10 cellular contexts compared by ENCODE assay signal in genomic region chr3:151445283-151446001, GRCh38.
DNase-seq lines count a peak whose midpoint lies in the region; ATAC-seq and TF ChIP-seq lines count a peak whose summit lies in the region.
"Had no signal": no experiment of that assay in that cellular context is flagged by ENCODE, and none has a peak within 500 bp of the region (broad histone marks: within the 10 kb centered on the region; RNA-seq: fewer than 3 reads in every experiment).

No MANE protein-coding gene starts in this region.

- H3K27me3 ChIP-seq in ACC112 (ENCODE audit: insufficient read depth, low read length): no peaks in the 10 kb centered on the region

- H2AFZ ChIP-seq in ACC112 (ENCODE audit: low read length, unreplicated experiment): peak overlapping the region; percentile 23

- H3K27ac ChIP-seq in ACC112 (ENCODE audit: low read depth, low read length): peak overlapping the region; percentile 52

- ATAC-seq in GM18520 (IDR thresholded peaks at IDR 0.05; ENCODE audit: unreplicated experiment) (no peak), GM18909 (IDR thresholded peaks at IDR 0.05; ENCODE audit: poor library complexity, unreplicated experiment) (no peak)
- ATAC-seq: stimulated activated naive CD8-positive, alpha-beta T cell treated with anti-CD3 and anti-CD28 coated beads, Interleukin-15, amount 100 ng/mL, for 72 hours had no signal

- DNase-seq in HFF-Myc (ENCODE audit: extremely low read depth, low read depth) (peak; percentile 70), SKM-1 treated with dmso at 0.1 percent for 144 hours (lab: John Stamatoyannopoulos, UW; ENCODE audit: unreplicated experiment) (peak; percentile 87), foreskin fibroblast (peak; percentile 93 to 94), NCI-H524 (lab: John Stamatoyannopoulos, UW) (no peak), SW 1271 (lab: John Stamatoyannopoulos, UW) (no peak)
- DNase-seq: hippocampal formation; stimulated activated naive CD8-positive, alpha-beta T cell treated with anti-CD3 and anti-CD28 coated beads, Interleukin-15, amount 100 ng/mL, for 72 hours had no signal

- peak overlapping the region; percentile 39; the same call in 1 of the 2 replicates for H3K4me3 ChIP-seq in ACC112 (ENCODE audit: low read depth, low read length)
- no peak overlapping the region for H3K4me3 ChIP-seq in HFF-Myc (replicated peaks; ENCODE audit: low read depth, low read length)
- H3K4me3 ChIP-seq in foreskin fibroblast (ENCODE audit: low read depth in 1 of 2, low read length in 2 of 2): no peak overlapping the region

- TF ChIP-seq CTCF in HFF-Myc (IDR thresholded peaks at IDR 0.05; ENCODE audit: low read depth, low read length, missing control alignments) (no peak), foreskin fibroblast (IDR thresholded peaks at IDR 0.05; ENCODE audit: low read depth, low read length) (no peak)

- H3K4me1 ChIP-seq in ACC112 (ENCODE audit: control insufficient read depth, insufficient read depth, low read length, unreplicated experiment): peaks cover 13% of the 10 kb centered on the region

- H3K36me3 ChIP-seq in ACC112 (ENCODE audit: insufficient read depth, low read length): no peaks in the 10 kb centered on the region

- no peaks in the 10 kb centered on the region for H3K79me2 ChIP-seq in ACC112 (ENCODE audit: control insufficient read depth, insufficient read depth, low read length, unreplicated experiment)

Comparison
In these comparisons a context has a peak if more than half of its experiments do, and no peak if none do; other contexts are left out.
1. DNase-seq: peak in HFF-Myc (single experiment), SKM-1 treated with dmso at 0.1 percent for 144 hours (single experiment) and foreskin fibroblast (2 of 2); none in NCI-H524 (0 of 2) and SW 1271 (0 of 2).